Comparison of ENCODE assay signal across 13 cellular contexts in genomic region chr14:104223810-104224515, GRCh38.
DNase-seq lines count a peak whose midpoint lies in the region; ATAC-seq, FAIRE-seq and TF ChIP-seq lines count a peak whose summit lies in the region.
"Had no signal": no experiment of that assay in that cellular context is flagged by ENCODE, and none has a peak within 500 bp of the region (broad histone marks: within the 10 kb centered on the region; RNA-seq: fewer than 3 reads in every experiment).

No MANE protein-coding gene starts in this region.

- TF ChIP-seq POLR2A in transverse colon (IDR thresholded peaks at IDR 0.05) (no peak), H54 (IDR thresholded peaks at IDR 0.05; ENCODE audit: low read depth, low read length) (no peak)

- H3K36me3 ChIP-seq in SK-N-SH (replicated peaks in 1 of 2; ENCODE audit: control insufficient read depth in 1 of 2, insufficient read depth in 2 of 2, low read length in 1 of 2) (no peaks in the 10 kb centered on the region), transverse colon (no peaks in the 10 kb centered on the region)
- H3K36me3 ChIP-seq: cardiac muscle cell, vagina had no signal

- H3K27me3 ChIP-seq in SK-N-SH (ENCODE audit: insufficient read depth) (no peaks in the 10 kb centered on the region), transverse colon (no peaks in the 10 kb centered on the region)
- H3K27me3 ChIP-seq: cardiac muscle cell had no signal

- peak overlapping the region; percentile 44 for H3K4me3 Mint-ChIP-seq in activated naive CD8-positive, alpha-beta T cell treated with anti-CD3 and anti-CD28 coated beads, Interleukin-2, amount 10 ng/mL, durations not matched to agents 7 days and 5 days
- H3K4me3 Mint-ChIP-seq in activated naive CD8-positive, alpha-beta T cell treated with anti-CD3 and anti-CD28 coated beads for 36 hours: no peak overlapping the region

- no peak for DNase-seq in activated naive CD8-positive, alpha-beta T cell treated with anti-CD3 and anti-CD28 coated beads, Interleukin-2, amount 10 ng/mL, durations not matched to agents 7 days and 5 days
- no peak for DNase-seq in activated naive CD8-positive, alpha-beta T cell treated with anti-CD3 and anti-CD28 coated beads for 36 hours
- DNase-seq in SK-N-SH: peak; percentile 91
- DNase-seq in left kidney (ENCODE audit: low read depth, low spot score): peak; percentile 82
- DNase-seq in transverse colon: peak; percentile 4
- no peak for DNase-seq in H54 (ENCODE audit: insufficient read length, low spot score)
- DNase-seq in superior temporal gyrus (ENCODE audit: extremely low spot score): no peak

- no peaks in the 10 kb centered on the region for H3K9me3 ChIP-seq in SK-N-SH
- H3K9me3 ChIP-seq in transverse colon: no peaks in the 10 kb centered on the region
- H3K9me3 ChIP-seq: vagina had no signal

- H3K27ac Mint-ChIP-seq in activated naive CD8-positive, alpha-beta T cell treated with anti-CD3 and anti-CD28 coated beads, Interleukin-2, amount 10 ng/mL, durations not matched to agents 7 days and 5 days: no peak overlapping the region
- H3K27ac Mint-ChIP-seq in activated naive CD8-positive, alpha-beta T cell treated with anti-CD3 and anti-CD28 coated beads for 36 hours: no peak overlapping the region

- H3K4me1 ChIP-seq in SK-N-SH (ENCODE audit: control insufficient read depth in 1 of 2, insufficient read depth in 2 of 2, low read depth in 1 of 2, low read length in 1 of 2) (peaks cover 0 to 60% of the 10 kb centered on the region in 2 experiments; a peak in 2 of 4 replicates), transverse colon (peaks cover 3 to 37% (median 26%) of the 10 kb centered on the region in 4 donors)

- CTCF ChIA-PET in SK-N-SH (lab: Yijun Ruan, JAX): interaction anchor here (0.6 to 4.6 kb wide), 48 partner anchors 11 to 416 kb away, joined by 3 to 48 read pairs (median 5); no protein-coding TSS in a partner anchor

- no peak overlapping the region for H2AFZ ChIP-seq in SK-N-SH (ENCODE audit: low read depth)

- ATAC-seq in activated naive CD8-positive, alpha-beta T cell treated with anti-CD3 and anti-CD28 coated beads, Interleukin-2, amount 10 ng/mL, durations not matched to agents 7 days and 5 days (ENCODE audit: low read depth): no peak
- ATAC-seq in GM18511 (IDR thresholded peaks at IDR 0.05; ENCODE audit: unreplicated experiment): no peak

- H3K4me3 ChIP-seq in SK-N-SH (ENCODE audit: low read depth in 2 of 2, low read length in 1 of 2): peak overlapping the region in 1 of 2 experiments; percentile 39; a peak in 2 of 4 replicates
- H3K4me3 ChIP-seq in transverse colon: peak overlapping the region in 2 of 4 donors; percentile 23 to 41
- H3K4me3 ChIP-seq: cardiac muscle cell, lung, vagina had no signal

- no peak overlapping the region for H3K9ac ChIP-seq in SK-N-SH

- no peak overlapping the region for H3K4me2 ChIP-seq in SK-N-SH

- peak; percentile 28 to 97; a peak in 2 of 4 replicates for TF ChIP-seq EP300 in SK-N-SH (IDR thresholded peaks at IDR 0.05; ENCODE audit: borderline replicate concordance in 1 of 2, low read depth in 1 of 2, low read length in 1 of 2)
- TF ChIP-seq EP300 in transverse colon (IDR thresholded peaks at IDR 0.05; ENCODE audit: low read depth): no peak

- H3K79me2 ChIP-seq in SK-N-SH (ENCODE audit: insufficient read depth): no peaks in the 10 kb centered on the region

- H4K20me1 ChIP-seq in SK-N-SH (ENCODE audit: insufficient read depth): no peaks in the 10 kb centered on the region

- H3K9me2 ChIP-seq in SK-N-SH: no peaks in the 10 kb centered on the region

- TF ChIP-seq CTCF in SK-N-SH (IDR thresholded peaks at IDR 0.05): no peak
- no peak for TF ChIP-seq CTCF in transverse colon (IDR thresholded peaks at IDR 0.05)

- peak; percentile 24; the same call in 1 of the 2 replicates for TF ChIP-seq RAD21 in SK-N-SH (IDR thresholded peaks at IDR 0.05; ENCODE audit: low read length)

- H3K27me3 Mint-ChIP-seq in activated naive CD8-positive, alpha-beta T cell treated with anti-CD3 and anti-CD28 coated beads, Interleukin-2, amount 10 ng/mL, durations not matched to agents 7 days and 5 days: peaks cover 9% of the 10 kb centered on the region
- peaks cover 34% of the 10 kb centered on the region for H3K27me3 Mint-ChIP-seq in activated naive CD8-positive, alpha-beta T cell treated with anti-CD3 and anti-CD28 coated beads for 36 hours

- in situ Hi-C loops in transverse colon (cut with MboI; ENCODE audit: low pct_ligation_motif_present in 1 of 4, low pct_unique_long_range_greater_than_20kb in 1 of 4, low sequenced_read_pairs in 3 of 4): no loop called here

- H3K27ac ChIP-seq in SK-N-SH (ENCODE audit: low read depth in 2 of 2, low read length in 1 of 2) (peak overlapping the region; percentile 36 to 100; a peak in 3 of 4 replicates), transverse colon (peak overlapping the region; percentile 74 to 97 (median 85))
- H3K27ac ChIP-seq: cardiac muscle cell, epithelial cell of prostate, HL-60, vagina had no signal

- FAIRE-seq in H54 (lab: Jason Lieb, UNC): no peak

- H3K36me3 Mint-ChIP-seq in activated naive CD8-positive, alpha-beta T cell treated with anti-CD3 and anti-CD28 coated beads, Interleukin-2, amount 10 ng/mL, durations not matched to agents 7 days and 5 days: peaks cover 3% of the 10 kb centered on the region
- H3K36me3 Mint-ChIP-seq in activated naive CD8-positive, alpha-beta T cell treated with anti-CD3 and anti-CD28 coated beads for 36 hours: no peaks in the 10 kb centered on the region

- no peaks in the 10 kb centered on the region for H3F3A ChIP-seq in SK-N-SH (replicated peaks; ENCODE audit: insufficient read depth)

- 11% methylated on average over 13 of the region's 21 CpGs for WGBS in SK-N-SH (ENCODE audit: low lambda C conversion rate)
- whole genome bisulfite sequencing in transverse colon (ENCODE audit: low coverage in 1 of 2), 2 donors: 6 to 56% methylated on average over 3 to 20 of the region's 21 CpGs

- POLR2A ChIA-PET in activated naive CD8-positive, alpha-beta T cell treated with anti-CD3 and anti-CD28 coated beads, Interleukin-2, amount 10 ng/mL, durations not matched to agents 7 days and 5 days (lab: Charles Lee): no interaction called here
- POLR2A ChIA-PET in SK-N-SH (lab: Yijun Ruan, JAX): interaction anchor here (0.6 to 3.6 kb wide), 16 partner anchors 22 to 340 kb away, joined by 3 to 23 read pairs (median 4); no protein-coding TSS in a partner anchor

- intact Hi-C loops in transverse colon (cut with DNase I; ENCODE audit: low total_unique reads): loop anchor here (5.0 kb wide), 1 partner anchor 1862 kb away; the partner anchor contains the start of genes CINP and TECPR2

- H3K9me3 Mint-ChIP-seq in activated naive CD8-positive, alpha-beta T cell treated with anti-CD3 and anti-CD28 coated beads, Interleukin-2, amount 10 ng/mL, durations not matched to agents 7 days and 5 days: peaks cover 5% of the 10 kb centered on the region
- H3K9me3 Mint-ChIP-seq in activated naive CD8-positive, alpha-beta T cell treated with anti-CD3 and anti-CD28 coated beads for 36 hours: peaks cover 5% of the 10 kb centered on the region

- peaks cover 13% of the 10 kb centered on the region for H3K4me1 Mint-ChIP-seq in activated naive CD8-positive, alpha-beta T cell treated with anti-CD3 and anti-CD28 coated beads, Interleukin-2, amount 10 ng/mL, durations not matched to agents 7 days and 5 days
- H3K4me1 Mint-ChIP-seq in activated naive CD8-positive, alpha-beta T cell treated with anti-CD3 and anti-CD28 coated beads for 36 hours: peaks cover 17% of the 10 kb centered on the region

TF ChIP-seq in SK-N-SH, 30 proteins besides CTCF, POLR2A, EP300 and RAD21 (continues in another document):
- TF ChIP-seq ELF1 (IDR thresholded peaks at IDR 0.05) (no peak), FOXJ3 (CRISPR knock-in tag; IDR thresholded peaks at IDR 0.05) (peak; percentile 68), NFIC (IDR thresholded peaks at IDR 0.05; ENCODE audit: borderline replicate concordance) (no peak), TEAD4 (IDR thresholded peaks at IDR 0.05; ENCODE audit: borderline replicate concordance, insufficient read depth) (no peak), RXRA (IDR thresholded peaks at IDR 0.05; ENCODE audit: borderline replicate concordance, low read depth) (no peak), MXI1 (IDR thresholded peaks at IDR 0.05; ENCODE audit: low read depth, low read length) (peak; percentile 20; the same call in 1 of the 2 replicates), RCOR1 (IDR thresholded peaks at IDR 0.05; ENCODE audit: low read length) (peak; percentile 92), REST (IDR thresholded peaks at IDR 0.05; ENCODE audit: low read depth, low read length) (no peak), CHD2 (IDR thresholded peaks at IDR 0.05; ENCODE audit: low read length, partially characterized antibody) (peak; percentile 70)

Comparison
In these comparisons a context has a peak if more than half of its experiments do, and no peak if none do; other contexts are left out.
1. DNase-seq: peak in SK-N-SH (single experiment), left kidney (single experiment) and transverse colon (single experiment); none in activated naive CD8-positive, alpha-beta T cell treated with anti-CD3 and anti-CD28 coated beads, Interleukin-2, amount 10 ng/mL, durations not matched to agents 7 days and 5 days (single experiment), activated naive CD8-positive, alpha-beta T cell treated with anti-CD3 and anti-CD28 coated beads for 36 hours (single experiment), H54 (single experiment) and superior temporal gyrus (single experiment).